Comparison of ENCODE assay signal across 20 cellular contexts in genomic region chr7:45679516-45679915, GRCh38.
A peak's percentile ranks its signal among the peaks of the same experiment; 100 is the strongest.
DNase-seq lines count a peak whose midpoint lies in the region; ATAC-seq and TF ChIP-seq lines count a peak whose summit lies in the region.
"Had no signal": no experiment of that assay in that cellular context is flagged by ENCODE, and none has a peak within 500 bp of the region (broad histone marks: within the 10 kb centered on the region; RNA-seq: fewer than 3 reads in every experiment).

No MANE protein-coding gene starts in this region.

- H3K4me1 ChIP-seq in right atrium auricular region (no peaks in the 10 kb centered on the region), upper lobe of right lung (no peaks in the 10 kb centered on the region), Caco-2 (no peaks in the 10 kb centered on the region), ovary (ENCODE audit: insufficient read depth) (no peaks in the 10 kb centered on the region)

- no TSS peak for BruUV-seq in Caco-2 (replicated peaks; lab: Mats Ljungman, UMichigan)

- H3K27ac Mint-ChIP-seq in Caco-2 (ENCODE audit: unreplicated experiment): no peak overlapping the region

- TF ChIP-seq POLR2A in ovary (IDR thresholded peaks at IDR 0.05): no peak

- intact Hi-C loops in left ventricle myocardium superior (cut with micrococcal nuclease): no loop called here
- intact Hi-C loops in upper lobe of right lung (cut with DNase I): no loop called here
- intact Hi-C loops in Caco-2 (cut with micrococcal nuclease; ENCODE audit: unreplicated experiment): no loop called here
- intact Hi-C loops in ovary (cut with DNase I): no loop called here

- peaks cover 22% of the 10 kb centered on the region for H3K4me1 Mint-ChIP-seq in Caco-2 (ENCODE audit: low read depth, unreplicated experiment)

- no peaks in the 10 kb centered on the region for H3K9me3 Mint-ChIP-seq in Caco-2 (ENCODE audit: unreplicated experiment)

- no peaks in the 10 kb centered on the region for H3K27me3 ChIP-seq in right atrium auricular region
- H3K27me3 ChIP-seq in upper lobe of right lung: no peaks in the 10 kb centered on the region
- H3K27me3 ChIP-seq in Caco-2 (replicated peaks; ENCODE audit: control insufficient read depth, insufficient read depth, low read length): no peaks in the 10 kb centered on the region
- no peaks in the 10 kb centered on the region for H3K27me3 ChIP-seq in ovary

- CTCF ChIA-PET in Caco-2 (lab: Charles Lee): no interaction called here

- no peak overlapping the region for H3K4me3 Mint-ChIP-seq in Caco-2 (ENCODE audit: unreplicated experiment)

- H3K4me3 ChIP-seq in right atrium auricular region: no peak overlapping the region
- no peak overlapping the region for H3K4me3 ChIP-seq in upper lobe of right lung
- H3K4me3 ChIP-seq in Caco-2 (ENCODE audit: low read depth, low read length): no peak overlapping the region
- no peak overlapping the region for H3K4me3 ChIP-seq in ovary
- H3K4me3 ChIP-seq: GM23248, K562 had no signal

- POLR2A ChIA-PET in Caco-2 (lab: Charles Lee): no interaction called here

- H3K27me3 Mint-ChIP-seq in Caco-2 (ENCODE audit: insufficient read depth, unreplicated experiment): peaks cover 8% of the 10 kb centered on the region

- DNase-seq in right atrium auricular region (ENCODE audit: low spot score) (peak; percentile 23), left ventricle myocardium superior (no peak), ecto neural progenitor cell (ENCODE audit: low spot score) (peak; percentile 22), mesenteric fat pad (ENCODE audit: low spot score) (peak; percentile 43), upper lobe of right lung (peak; percentile 31), Caco-2 (no peak), ovary (no peak), AG08396 (ENCODE audit: low spot score) (no peak)
- DNase-seq: C1 segment of cervical spinal cord; DMS 273 treated with DMSO at 0.1 percent for 48 hours; DND-41; GM23248; NCI-H1092 treated with DMSO at 0.1 percent for 48 hours; NCI-H2081; NCI-H2171 treated with DMSO at 0.1 percent for 48 hours; NCI-H446; NCI-H526 treated with DMSO at 0.1 percent for 48 hours; NK-92 treated with Interleukin-12 subunit alpha and Interleukin-12 subunit beta, amount 100 ng/mL, for 24 hours had no signal

- no peaks in the 10 kb centered on the region for H3K9me3 ChIP-seq in right atrium auricular region
- no peaks in the 10 kb centered on the region for H3K9me3 ChIP-seq in upper lobe of right lung
- no peaks in the 10 kb centered on the region for H3K9me3 ChIP-seq in Caco-2
- no peaks in the 10 kb centered on the region for H3K9me3 ChIP-seq in ovary

- WGBS in ovary, 3 donors: 69 to 93% (median 75%) methylated on average over 4 of the region's 4 CpGs

- TF ChIP-seq CTCF in right atrium auricular region (IDR thresholded peaks at IDR 0.05): no peak
- TF ChIP-seq CTCF in upper lobe of right lung (IDR thresholded peaks at IDR 0.05): no peak
- no peak for TF ChIP-seq CTCF in Caco-2 (IDR thresholded peaks at IDR 0.05; ENCODE audit: insufficient read depth in 1 of 2, low read depth in 1 of 2, low read length in 1 of 2, severe bottlenecking in 1 of 2, unreplicated experiment in 1 of 2)
- no peak for TF ChIP-seq CTCF in ovary (IDR thresholded peaks at IDR 0.05)

- no peaks in the 10 kb centered on the region for H3K36me3 Mint-ChIP-seq in Caco-2 (ENCODE audit: insufficient read depth, unreplicated experiment)

- ATAC-seq in left ventricle myocardium superior: no peak
- ATAC-seq in upper lobe of right lung: peak; percentile 15
- ATAC-seq: K562, Right ventricle myocardium inferior had no signal

- TF ChIP-seq EP300 in ovary (IDR thresholded peaks at IDR 0.05): no peak

- H3K27ac ChIP-seq in right atrium auricular region: no peak overlapping the region
- H3K27ac ChIP-seq in upper lobe of right lung: no peak overlapping the region
- H3K27ac ChIP-seq in ovary: no peak overlapping the region
- H3K27ac ChIP-seq: GM23248 had no signal

- H3K36me3 ChIP-seq in right atrium auricular region (no peaks in the 10 kb centered on the region), upper lobe of right lung (no peaks in the 10 kb centered on the region), Caco-2 (ENCODE audit: control insufficient read depth, insufficient read depth, low read length) (no peaks in the 10 kb centered on the region), ovary (no peaks in the 10 kb centered on the region)

Comparison
In these comparisons a context has a peak if more than half of its experiments do, and no peak if none do; other contexts are left out.
1. DNase-seq: peak in right atrium auricular region (single experiment), ecto neural progenitor cell (single experiment), mesenteric fat pad (single experiment) and upper lobe of right lung (single experiment); none in left ventricle myocardium superior (single experiment), Caco-2 (0 of 2), ovary (0 of 5) and AG08396 (single experiment).